8 cellular contexts compared by ENCODE assay signal in the genomic region with DNA sequence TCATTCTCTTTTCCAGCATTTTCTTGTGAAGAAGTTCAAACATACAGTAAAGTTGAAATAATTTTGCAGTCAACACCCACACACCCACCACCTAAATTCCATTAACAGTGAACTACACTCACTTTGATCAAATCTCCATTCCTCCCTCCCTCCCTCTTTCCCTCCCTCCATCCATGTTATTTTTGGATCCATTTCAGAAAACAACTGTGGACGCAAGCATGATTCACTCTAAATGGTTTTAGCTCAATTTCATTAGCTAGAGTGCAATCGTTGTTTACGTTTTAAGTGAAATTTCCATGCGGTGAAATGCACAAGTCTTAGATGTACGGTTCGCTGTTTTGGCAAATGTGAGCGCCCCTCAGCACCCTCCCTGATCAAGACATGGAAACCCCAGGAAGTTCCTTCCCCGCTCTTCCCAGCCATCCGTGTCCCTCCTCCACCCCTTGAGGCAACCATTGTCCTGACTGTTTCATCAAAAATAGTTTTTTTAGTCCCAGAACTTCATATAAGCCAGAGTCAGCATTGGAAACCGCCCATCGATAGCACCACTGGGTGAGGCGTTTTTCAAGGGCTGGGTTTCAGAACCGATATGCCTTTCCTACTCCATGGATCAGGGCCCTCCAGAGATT.
DNase-seq lines count a peak whose midpoint lies in the region; TF ChIP-seq lines count a peak whose summit lies in the region.
"Not testable (repeated sequence)": the region's sequence is repeated elsewhere in the genome, so short reads cannot be mapped to it uniquely, and the experiment has no call there.

No MANE protein-coding gene starts in this region.

- BruUV-seq in MCF 10A (replicated peaks; lab: Mats Ljungman, UMichigan) = not testable (repeated sequence)

- H3K4me1 ChIP-seq in ACC112 (ENCODE audit: control insufficient read depth, insufficient read depth, low read length, unreplicated experiment) = not testable (repeated sequence)
- H3K4me1 ChIP-seq in GM23248 (ENCODE audit: insufficient read depth) (peaks cover 46% of the 10 kb centered on the region), SK-N-SH (ENCODE audit: control insufficient read depth in 1 of 2, insufficient read depth in 2 of 2, low read depth in 1 of 2, low read length in 1 of 2) (peaks cover 3 to 44% of the 10 kb centered on the region in 2 experiments; a peak in 1 of 4 replicates), right atrium auricular region (peaks cover 0 to 25% of the 10 kb centered on the region in 2 donors), stomach smooth muscle (ENCODE audit: control insufficient read depth, insufficient read depth, low read length) (peaks cover 16% of the 10 kb centered on the region)

- peaks cover 17% of the 10 kb centered on the region for H3K9me3 Mint-ChIP-seq in MCF 10A (ENCODE audit: unreplicated experiment)
- not testable (repeated sequence) for H3K9me3 Mint-ChIP-seq in nephron

- not testable (repeated sequence) for TF ChIP-seq EP300 in SK-N-SH (IDR thresholded peaks at IDR 0.05; ENCODE audit: borderline replicate concordance in 1 of 2, low read depth in 1 of 2, low read length in 1 of 2)

- H3K4me3 ChIP-seq in ACC112 (ENCODE audit: low read depth, low read length) = peak overlapping the region; percentile 53
- H3K4me3 ChIP-seq in GM23248 = peak overlapping the region; percentile 60
- 0 out of 4 replicates have a peak overlapping the region, but pooled peaks of 1 of the 2 experiments have one; percentile 23 for H3K4me3 ChIP-seq in SK-N-SH (ENCODE audit: low read depth in 2 of 2, low read length in 1 of 2)
- not testable (repeated sequence) for H3K4me3 ChIP-seq in right atrium auricular region; stomach smooth muscle (ENCODE audit: low read length in 2 of 2)

- not testable (repeated sequence) for H3K36me3 ChIP-seq in ACC112 (ENCODE audit: insufficient read depth, low read length); GM23248 (ENCODE audit: low read depth); SK-N-SH (replicated peaks in 1 of 2; ENCODE audit: control insufficient read depth in 1 of 2, insufficient read depth in 2 of 2, low read length in 1 of 2); right atrium auricular region; stomach smooth muscle (ENCODE audit: control insufficient read depth in 2 of 2, insufficient read depth in 2 of 2, low read length in 2 of 2)

- CTCF ChIA-PET in SK-N-SH (lab: Yijun Ruan, JAX) = not testable (repeated sequence)
- CTCF ChIA-PET in MCF 10A (lab: Yijun Ruan, JAX) = interaction anchor here (0.6 kb wide), 1 partner anchor 78 kb away, joined by 3 read pairs; no protein-coding TSS in a partner anchor

- peak overlapping the region; percentile 3 for H2AFZ ChIP-seq in ACC112 (ENCODE audit: low read length, unreplicated experiment)
- peak overlapping the region; percentile 71 for H2AFZ ChIP-seq in GM23248
- H2AFZ ChIP-seq in SK-N-SH (ENCODE audit: low read depth) = peak overlapping the region; percentile 22; the same call in 1 of the 2 replicates

- DNase-seq in GM23248 (peak; percentile 63), MCF 10A (ENCODE audit: unreplicated experiment) (peak; percentile 73), fibroblast of gingiva (ENCODE audit: low read depth) (peak; percentile 93), right atrium auricular region (ENCODE audit: low spot score) (peak; percentile 68)
- DNase-seq in SK-N-SH = not testable (repeated sequence)

- not testable (repeated sequence) for TF ChIP-seq CTCF in SK-N-SH (IDR thresholded peaks at IDR 0.05); MCF 10A (IDR thresholded peaks at IDR 0.05; ENCODE audit: unreplicated experiment); right atrium auricular region (IDR thresholded peaks at IDR 0.05); nephron (IDR thresholded peaks at IDR 0.05; ENCODE audit: unreplicated experiment in 3 of 3)

- H3K4me3 Mint-ChIP-seq in MCF 10A (ENCODE audit: unreplicated experiment) (peak overlapping the region; percentile 64), nephron (peak overlapping the region in 2 of 3 experiments; percentile 15 to 66)

- not testable (repeated sequence) for H3K36me3 Mint-ChIP-seq in MCF 10A (ENCODE audit: insufficient read depth, unreplicated experiment); nephron (ENCODE audit: low read depth)

- intact Hi-C loops in MCF 10A (cut with micrococcal nuclease) = not testable (repeated sequence)

- in situ Hi-C loops in GM23248 (cut with MboI) = not testable (repeated sequence)

- H3K27me3 Mint-ChIP-seq in MCF 10A (ENCODE audit: insufficient read depth, unreplicated experiment) = peaks cover 20% of the 10 kb centered on the region
- peaks cover 10% of the 10 kb centered on the region for H3K27me3 Mint-ChIP-seq in nephron (ENCODE audit: low read depth)

- H3K9ac ChIP-seq in GM23248 = peak overlapping the region; percentile 83
- H3K9ac ChIP-seq in SK-N-SH; stomach smooth muscle (ENCODE audit: low read length in 2 of 2): not testable (repeated sequence)

- H3K79me2 ChIP-seq in ACC112 (ENCODE audit: control insufficient read depth, insufficient read depth, low read length, unreplicated experiment); GM23248 (ENCODE audit: insufficient read depth); SK-N-SH (ENCODE audit: insufficient read depth): not testable (repeated sequence)

- not testable (repeated sequence) for H4K20me1 ChIP-seq in GM23248 (ENCODE audit: insufficient read depth); SK-N-SH (ENCODE audit: insufficient read depth)

- POLR2A ChIA-PET in SK-N-SH (lab: Yijun Ruan, JAX); MCF 10A (lab: Yijun Ruan, JAX): not testable (repeated sequence)

- not testable (repeated sequence) for H3K27me3 ChIP-seq in ACC112 (ENCODE audit: insufficient read depth, low read length); GM23248 (replicated peaks; ENCODE audit: insufficient read depth); SK-N-SH (ENCODE audit: insufficient read depth); right atrium auricular region; stomach smooth muscle (ENCODE audit: control insufficient read depth in 1 of 2, insufficient read depth in 2 of 2, low read length in 2 of 2)

- 0 to 1% methylated on average over 13 of the region's 13 CpGs for WGBS in GM23248 (ENCODE audit: low coverage in 1 of 2, low lambda C conversion rate in 2 of 2, missing lambda C conversion rate in 2 of 2), 2 experiments
- 10% methylated on average over 13 of the region's 13 CpGs for WGBS in SK-N-SH (ENCODE audit: low lambda C conversion rate)

- peaks cover 26% of the 10 kb centered on the region for H3F3A ChIP-seq in GM23248 (ENCODE audit: insufficient read depth)
- not testable (repeated sequence) for H3F3A ChIP-seq in SK-N-SH (replicated peaks; ENCODE audit: insufficient read depth)

- TF ChIP-seq RAD21 in SK-N-SH (IDR thresholded peaks at IDR 0.05; ENCODE audit: low read length) = not testable (repeated sequence)

- peak overlapping the region; percentile 76 for H3K4me2 ChIP-seq in GM23248 (ENCODE audit: unreplicated experiment)
- H3K4me2 ChIP-seq in SK-N-SH = peak overlapping the region; percentile 57; the same call in 1 of the 2 replicates

- H3K9me2 ChIP-seq in GM23248 (ENCODE audit: insufficient read depth); SK-N-SH: not testable (repeated sequence)

- H3K27ac Mint-ChIP-seq in MCF 10A (ENCODE audit: low read depth, unreplicated experiment) (peak overlapping the region; percentile 87), nephron (peak overlapping the region; percentile 93 to 99 (median 97))

- peaks cover 12% of the 10 kb centered on the region for H3K4me1 Mint-ChIP-seq in MCF 10A (ENCODE audit: insufficient read depth, unreplicated experiment)
- peaks cover 53% of the 10 kb centered on the region for H3K4me1 Mint-ChIP-seq in nephron

- H3K27ac ChIP-seq in ACC112 (ENCODE audit: low read depth, low read length) = peak overlapping the region; percentile 95
- peak overlapping the region; percentile 97 for H3K27ac ChIP-seq in GM23248
- peak overlapping the region; percentile 68 to 71 for H3K27ac ChIP-seq in SK-N-SH (ENCODE audit: low read depth in 2 of 2, low read length in 1 of 2)
- peak overlapping the region; percentile 81 to 83 for H3K27ac ChIP-seq in right atrium auricular region
- H3K27ac ChIP-seq in stomach smooth muscle (ENCODE audit: low read length) = peak overlapping the region; percentile 70

- H3K9me3 ChIP-seq in GM23248 (ENCODE audit: low read depth); SK-N-SH; right atrium auricular region; stomach smooth muscle (ENCODE audit: control insufficient read depth in 2 of 2, low read length in 2 of 2): not testable (repeated sequence)

TF ChIP-seq in SK-N-SH, 30 proteins besides CTCF, POLR2A, EP300 and RAD21:
- peak; percentile 38; the same call in 1 of the 2 replicates for TF ChIP-seq NFIC (IDR thresholded peaks at IDR 0.05; ENCODE audit: borderline replicate concordance)

Comparison
In these comparisons a context has a peak if more than half of its experiments do, and no peak if none do; other contexts are left out.
1. H2AFZ ChIP-seq: peak in every context shown above with its lines; median percentile 71 in GM23248; 22 in SK-N-SH; 3 in ACC112.